Comparison of ENCODE assay signal across 1 cellular context in genomic region chr6:33276864-33277662, GRCh38.
TF ChIP-seq lines count a peak whose summit lies in the region.

B3GALT4 (plus strand) TSS chr6:33277123; CDS start chr6:33277420, 297 bp downstream.

TF ChIP-seq in HEK293, 187 proteins besides CTCF, POLR2A, EP300 and RAD21 (continued from another document and continues in another):
- TF ChIP-seq PRDM4 (tag by site-specific recombination; IDR thresholded peaks at IDR 0.05) (0 out of 2 replicates have a peak, but pooled peaks have one; percentile 44), ZNF148 (tag by site-specific recombination; IDR thresholded peaks at IDR 0.05; ENCODE audit: borderline replicate concordance) (no peak), ZNF112 (tag by site-specific recombination; IDR thresholded peaks at IDR 0.05) (no peak), ZNF513 (tag by site-specific recombination; IDR thresholded peaks at IDR 0.05) (peak; percentile 33; the same call in 1 of the 2 replicates), GLI4 (tag by site-specific recombination; IDR thresholded peaks at IDR 0.05) (no peak), ZNF580 (tag by site-specific recombination; IDR thresholded peaks at IDR 0.05) (peak; percentile 28; the same call in 1 of the 2 replicates), KLF8 (tag by site-specific recombination; IDR thresholded peaks at IDR 0.05) (peak; percentile 87), ZNF292 (tag by site-specific recombination; IDR thresholded peaks at IDR 0.05; ENCODE audit: borderline replicate concordance, low read depth) (no peak), ZNF692 (tag by site-specific recombination; IDR thresholded peaks at IDR 0.05) (peak; percentile 78), ZNF394 (tag by site-specific recombination; IDR thresholded peaks at IDR 0.05; ENCODE audit: borderline replicate concordance) (peak; percentile 42; the same call in 1 of the 2 replicates), ZNF449 (tag by site-specific recombination; IDR thresholded peaks at IDR 0.05) (peak; percentile 34; the same call in 1 of the 2 replicates), ZNF654 (tag by site-specific recombination; IDR thresholded peaks at IDR 0.05; ENCODE audit: low read depth) (no peak), ZNF843 (tag by site-specific recombination; IDR thresholded peaks at IDR 0.05) (peak; percentile 33), ZNF23 (tag by site-specific recombination; IDR thresholded peaks at IDR 0.05; ENCODE audit: borderline replicate concordance) (no peak), ZNF155 (tag by site-specific recombination; IDR thresholded peaks at IDR 0.05) (no peak), ZNF830 (tag by site-specific recombination; IDR thresholded peaks at IDR 0.05; ENCODE audit: low read depth) (no peak), HOXA7 (CRISPR knock-in tag; IDR thresholded peaks at IDR 0.05; ENCODE audit: borderline replicate concordance) (no peak), ZNF747 (tag by site-specific recombination; IDR thresholded peaks at IDR 0.05) (no peak), SETDB1 (IDR thresholded peaks at IDR 0.05; ENCODE audit: insufficient read length, low read length) (no peak), SALL2 (tag by site-specific recombination; IDR thresholded peaks at IDR 0.05; ENCODE audit: borderline replicate concordance) (no peak), ZNF558 (tag by site-specific recombination; IDR thresholded peaks at IDR 0.05) (no peak), ZNF202 (tag by site-specific recombination; IDR thresholded peaks at IDR 0.05; ENCODE audit: borderline replicate concordance) (no peak), KLF10 (tag by site-specific recombination; IDR thresholded peaks at IDR 0.05) (peak; percentile 87), KLF17 (tag by site-specific recombination; IDR thresholded peaks at IDR 0.05) (peak; percentile 82), ZNF324 (tag by site-specific recombination; IDR thresholded peaks at IDR 0.05) (peak; percentile 71; the same call in 1 of the 2 replicates), OVOL3 (tag by site-specific recombination; IDR thresholded peaks at IDR 0.05) (no peak), ZBTB26 (tag by site-specific recombination; optimal IDR thresholded peaks at IDR 0.05) (peak; percentile 94), ZBTB44 (tag by site-specific recombination; IDR thresholded peaks at IDR 0.05) (peak; percentile 81), ZNF596 (tag by site-specific recombination; IDR thresholded peaks at IDR 0.05) (peak; percentile 72), ZNF239 (tag by site-specific recombination; IDR thresholded peaks at IDR 0.05) (no peak), ELK4 (IDR thresholded peaks at IDR 0.05; ENCODE audit: borderline replicate concordance, low read depth, low read length) (peak; percentile 34; the same call in 1 of the 2 replicates), ZIC2 (tag by site-specific recombination; IDR thresholded peaks at IDR 0.05) (0 out of 2 replicates have a peak, but pooled peaks have one; percentile 37), MEIS1 (CRISPR knock-in tag; IDR thresholded peaks at IDR 0.05; ENCODE audit: borderline replicate concordance) (no peak), ZNF529 (tag by site-specific recombination; IDR thresholded peaks at IDR 0.05; ENCODE audit: insufficient replicate concordance) (no peak), ZNF404 (tag by site-specific recombination; IDR thresholded peaks at IDR 0.05) (no peak), HIC1 (tag by site-specific recombination; IDR thresholded peaks at IDR 0.05) (no peak), ZNF26 (tag by site-specific recombination; IDR thresholded peaks at IDR 0.05) (no peak), MZF1 (tag by site-specific recombination; IDR thresholded peaks at IDR 0.05; ENCODE audit: borderline replicate concordance) (peak; percentile 86), ZNF146 (tag by site-specific recombination; IDR thresholded peaks at IDR 0.05) (peak; percentile 17; the same call in 1 of the 2 replicates), ZNF350 (tag by site-specific recombination; IDR thresholded peaks at IDR 0.05) (no peak), ZNF501 (tag by site-specific recombination; IDR thresholded peaks at IDR 0.05) (0 out of 2 replicates have a peak, but pooled peaks have one; percentile 52), ZFHX2 (tag by site-specific recombination; conservative IDR thresholded peaks at IDR 0.05) (peak; percentile 89)
